ENCODE assay signal across 9 cellular contexts in the genomic region with DNA sequence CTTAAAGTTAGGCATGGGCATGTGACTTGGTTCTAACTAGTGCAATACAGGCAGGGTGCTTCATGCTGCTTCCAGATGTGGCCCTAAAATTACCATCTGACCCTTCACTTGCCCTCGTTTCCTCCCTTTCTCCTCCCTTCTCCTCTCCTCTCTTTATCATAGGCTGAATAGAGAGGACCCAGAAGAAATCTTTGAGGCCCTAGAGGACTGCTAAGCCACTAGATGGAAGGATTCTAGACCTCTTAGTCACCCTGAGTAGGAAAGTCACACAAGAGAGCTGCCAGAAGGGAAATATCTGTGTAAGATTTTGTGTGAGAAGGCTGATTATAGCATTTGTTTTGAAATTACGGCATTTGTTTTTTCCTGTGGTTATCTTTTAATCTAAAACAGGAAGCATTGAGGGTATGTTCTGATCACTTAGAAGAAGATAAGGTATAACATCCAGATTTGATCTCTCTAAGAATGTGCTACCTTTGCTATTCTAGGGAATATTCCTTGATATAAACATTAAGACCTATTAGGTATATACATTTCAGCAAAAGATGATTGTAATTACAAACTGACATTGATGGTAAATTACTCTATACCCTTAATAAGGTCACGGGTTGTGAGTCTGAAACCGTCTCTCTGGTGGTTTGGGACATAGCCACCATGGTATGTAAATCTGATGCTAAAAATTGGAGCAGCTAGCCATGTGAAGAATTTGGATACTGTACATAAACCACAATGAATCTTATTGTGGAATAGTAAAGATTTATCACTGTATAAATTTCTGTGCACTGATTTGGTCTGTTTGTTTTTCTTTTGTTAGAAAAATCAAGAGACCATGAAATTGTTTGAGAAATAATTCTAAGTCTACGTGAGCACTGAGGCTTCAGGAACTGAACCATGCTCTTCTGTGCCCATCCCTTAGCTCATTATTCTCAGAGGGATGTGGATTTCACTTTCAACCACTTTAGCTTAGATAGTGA.
DNase-seq lines count a peak whose midpoint lies in the region; ATAC-seq and TF ChIP-seq lines count a peak whose summit lies in the region.
"Had no signal": no experiment of that assay in that cellular context is flagged by ENCODE, and none has a peak within 500 bp of the region (broad histone marks: within the 10 kb centered on the region; RNA-seq: fewer than 3 reads in every experiment).

No MANE protein-coding gene starts in this region.

- DNase-seq in A673 (ENCODE audit: low spot score) (peak; percentile 22), LHCN-M2 (ENCODE audit: low read depth) (peak; percentile 57), fibroblast of lung (ENCODE audit: low read depth in 2 of 2) (peak; percentile 32 to 91), gastrocnemius medialis (no peak), superior temporal gyrus (ENCODE audit: extremely low spot score) (no peak)

- no peaks in the 10 kb centered on the region for H4K20me1 ChIP-seq in fibroblast of lung (ENCODE audit: control insufficient read depth, extremely low read depth, insufficient read depth, low read length)

- H3K79me2 ChIP-seq in fibroblast of lung (ENCODE audit: control insufficient read depth, insufficient read depth, low read length): no peaks in the 10 kb centered on the region

- CTCF ChIA-PET in A673 (lab: Charles Lee): no interaction called here

- H3K9me3 ChIP-seq in A673 (ENCODE audit: low read depth, low read length, poor library complexity, severe bottlenecking) (no peaks in the 10 kb centered on the region), fibroblast of lung (ENCODE audit: control insufficient read depth, insufficient read depth, low read depth, low read length) (no peaks in the 10 kb centered on the region), gastrocnemius medialis (no peaks in the 10 kb centered on the region)

- no peak for TF ChIP-seq CTCF in A673 (conservative IDR thresholded peaks at IDR 0.05; ENCODE audit: low read depth, low read length)
- no peak for TF ChIP-seq CTCF in fibroblast of lung (conservative IDR thresholded peaks at IDR 0.05 in 1 of 2, IDR thresholded peaks at IDR 0.05 in 1 of 2; ENCODE audit: low read depth in 1 of 2, low read length in 2 of 2)
- TF ChIP-seq CTCF in gastrocnemius medialis (IDR thresholded peaks at IDR 0.05 in 4 of 5, conservative IDR thresholded peaks at IDR 0.05 in 1 of 5): no peak

- in situ Hi-C loops in gastrocnemius medialis (cut with MboI; ENCODE audit: low sequenced_read_pairs in 4 of 4): no loop called here

- no peak overlapping the region for H3K9ac ChIP-seq in fibroblast of lung (ENCODE audit: insufficient read depth, low read length)

- TF ChIP-seq POLR2A in gastrocnemius medialis (IDR thresholded peaks at IDR 0.05): no peak

- no peak overlapping the region for H2AFZ ChIP-seq in fibroblast of lung (ENCODE audit: low read length)

- H3K4me3 ChIP-seq in A673 (ENCODE audit: low read depth, low read length, poor library complexity, severe bottlenecking) (no peak overlapping the region), fibroblast of lung (replicated peaks in 1 of 4; ENCODE audit: control extremely low read depth in 1 of 4, insufficient read depth in 1 of 4, low read depth in 3 of 4, low read length in 4 of 4) (no peak overlapping the region), gastrocnemius medialis (no peak overlapping the region)

- no peaks in the 10 kb centered on the region for H3K27me3 ChIP-seq in A673 (replicated peaks; ENCODE audit: insufficient read depth, low read depth, low read length, poor library complexity)
- H3K27me3 ChIP-seq in fibroblast of lung (ENCODE audit: control insufficient read depth, insufficient read depth, low read length): no peaks in the 10 kb centered on the region
- no peaks in the 10 kb centered on the region for H3K27me3 ChIP-seq in gastrocnemius medialis

- intact Hi-C loops in A673 (cut with micrococcal nuclease; ENCODE audit: unreplicated experiment) (no loop called here), gastrocnemius medialis (cut with DNase I; ENCODE audit: low total_unique reads) (no loop called here)

- POLR2A ChIA-PET in A673 (lab: Charles Lee; ENCODE audit: low non-redundant PET): interaction anchor here (0.6 kb wide), 1 partner anchor 47 kb away, joined by 4 read pairs; no protein-coding TSS in a partner anchor

- H3K27ac ChIP-seq in A673 (ENCODE audit: low read depth, low read length, poor library complexity, severe bottlenecking) (no peak overlapping the region), fibroblast of lung (ENCODE audit: insufficient read depth, low read length) (no peak overlapping the region), gastrocnemius medialis (no peak overlapping the region)
- H3K27ac ChIP-seq: VCaP had no signal

- H3K4me1 ChIP-seq in A673 (ENCODE audit: insufficient read depth, low read length, poor library complexity, severe bottlenecking) (peaks cover 25% of the 10 kb centered on the region), fibroblast of lung (ENCODE audit: control insufficient read depth, extremely low read depth, insufficient read depth, low read length) (peaks cover 8% of the 10 kb centered on the region), gastrocnemius medialis (peaks cover 12 to 17% of the 10 kb centered on the region in 2 donors)

- H3K36me3 ChIP-seq in A673 (ENCODE audit: insufficient read depth, low read length, poor library complexity, severe bottlenecking) (no peaks in the 10 kb centered on the region), fibroblast of lung (ENCODE audit: control insufficient read depth, insufficient read depth, low read length) (no peaks in the 10 kb centered on the region), gastrocnemius medialis (no peaks in the 10 kb centered on the region)

- no peak overlapping the region for H3K4me2 ChIP-seq in fibroblast of lung (ENCODE audit: extremely low read depth, insufficient read depth, low read length)

- ATAC-seq in GM18519 (IDR thresholded peaks at IDR 0.05; ENCODE audit: low FRiP score, unreplicated experiment) (peak; percentile 40), GM18870 (IDR thresholded peaks at IDR 0.05; ENCODE audit: unreplicated experiment) (no peak), HG03097 (IDR thresholded peaks at IDR 0.05; ENCODE audit: low FRiP score, unreplicated experiment) (no peak), gastrocnemius medialis (no peak)

- no TSS peak for BruUV-seq in A673 (replicated peaks; lab: Mats Ljungman, UMichigan)

Comparison
In these comparisons a context has a peak if more than half of its experiments do, and no peak if none do; other contexts are left out.
1. DNase-seq: peak in A673 (single experiment), LHCN-M2 (single experiment) and fibroblast of lung (2 of 2); none in gastrocnemius medialis (0 of 2) and superior temporal gyrus (single experiment).